Comparison of ENCODE assay signal across 2 cellular contexts in the genomic region with DNA sequence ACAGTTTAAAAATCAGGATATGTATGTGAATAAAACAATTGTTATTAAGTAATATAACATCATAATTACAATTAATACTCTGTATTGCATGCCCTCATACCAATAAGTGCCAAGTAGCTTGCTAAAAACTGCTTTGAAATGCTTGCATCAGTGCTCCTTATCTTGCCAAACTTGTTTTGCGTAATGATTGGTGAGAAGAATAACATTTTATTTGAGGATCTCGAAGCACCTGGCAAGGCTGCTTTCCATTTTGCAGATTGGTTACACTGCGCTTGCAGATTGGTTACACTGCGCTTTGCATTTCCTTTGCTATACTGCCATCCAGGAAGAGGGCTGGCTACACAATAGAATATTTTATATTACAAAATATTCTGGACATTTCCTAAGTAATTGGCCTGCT.
A peak's percentile ranks its signal among the peaks of the same experiment; 100 is the strongest.
TF ChIP-seq lines count a peak whose summit lies in the region.

No MANE protein-coding gene starts in this region.

TF ChIP-seq in liver, 16 proteins besides CTCF, POLR2A, EP300 and RAD21:
- TF ChIP-seq HNF4G (IDR thresholded peaks at IDR 0.05) = no peak
- no peak for TF ChIP-seq TAF1 (conservative IDR thresholded peaks at IDR 0.05)
- no peak for TF ChIP-seq FOXA1 (IDR thresholded peaks at IDR 0.05)
- no peak for TF ChIP-seq MAX (IDR thresholded peaks at IDR 0.05)
- TF ChIP-seq, protein P1, sequence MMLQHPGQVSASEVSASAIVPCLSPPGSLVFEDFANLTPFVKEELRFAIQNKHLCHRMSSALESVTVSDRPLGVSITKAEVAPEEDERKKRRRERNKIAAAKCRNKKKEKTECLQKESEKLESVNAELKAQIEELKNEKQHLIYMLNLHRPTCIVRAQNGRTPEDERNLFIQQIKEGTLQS (IDR thresholded peaks at IDR 0.05) = peak; percentile 57
- TF ChIP-seq RXRA (IDR thresholded peaks at IDR 0.05) = peak in 1 of 2 donors; percentile 11
- peak; percentile 32 to 36 for TF ChIP-seq HNF4A (conservative IDR thresholded peaks at IDR 0.05)
- TF ChIP-seq FOXA2 (IDR thresholded peaks at IDR 0.05) = no peak
- peak; percentile 20 for TF ChIP-seq SP1 (IDR thresholded peaks at IDR 0.05)
- peak in 1 of 2 donors; percentile 31 for TF ChIP-seq JUND (IDR thresholded peaks at IDR 0.05)
- TF ChIP-seq YY1 (IDR thresholded peaks at IDR 0.05) = peak; percentile 21

TF ChIP-seq in HepG2, 621 proteins besides CTCF, POLR2A, EP300 and RAD21:
- TF ChIP-seq ATRX (CRISPR knock-in tag; IDR thresholded peaks at IDR 0.05; ENCODE audit: borderline replicate concordance) = no peak
- TF ChIP-seq, protein P2, sequence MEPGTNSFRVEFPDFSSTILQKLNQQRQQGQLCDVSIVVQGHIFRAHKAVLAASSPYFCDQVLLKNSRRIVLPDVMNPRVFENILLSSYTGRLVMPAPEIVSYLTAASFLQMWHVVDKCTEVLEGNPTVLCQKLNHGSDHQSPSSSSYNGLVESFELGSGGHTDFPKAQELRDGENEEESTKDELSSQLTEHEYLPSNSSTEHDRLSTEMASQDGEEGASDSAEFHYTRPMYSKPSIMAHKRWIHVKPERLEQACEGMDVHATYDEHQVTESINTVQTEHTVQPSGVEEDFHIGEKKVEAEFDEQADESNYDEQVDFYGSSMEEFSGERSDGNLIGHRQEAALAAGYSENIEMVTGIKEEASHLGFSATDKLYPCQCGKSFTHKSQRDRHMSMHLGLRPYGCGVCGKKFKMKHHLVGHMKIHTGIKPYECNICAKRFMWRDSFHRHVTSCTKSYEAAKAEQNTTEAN (CRISPR knock-in tag; conservative IDR thresholded peaks at IDR 0.05) = no peak
